ENCODE assay signal across 2 cellular contexts in the genomic region with DNA sequence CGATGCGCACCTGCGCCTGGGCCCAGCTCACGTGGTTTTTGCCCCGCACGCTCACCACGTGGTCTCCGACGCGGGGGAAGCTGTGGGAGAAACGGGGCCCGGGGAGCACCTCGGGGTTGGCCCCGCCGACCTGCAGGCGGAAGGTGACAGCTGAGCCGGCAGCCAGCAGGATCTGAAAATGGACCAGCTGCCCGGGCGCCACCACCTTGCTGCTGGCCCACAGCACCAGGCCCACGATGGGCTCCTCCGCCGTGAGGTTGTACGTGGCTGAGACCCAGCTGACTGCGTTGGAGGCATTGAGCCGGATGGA. TPM values are rescaled to one million over a fixed set of nuclear protein-coding genes. Genes with fewer than 3 reads are reported as not detected.
"Had no signal": no experiment of that assay in that cellular context is flagged by ENCODE, and none has a peak within 500 bp of the region (broad histone marks: within the 10 kb centered on the region; RNA-seq: fewer than 3 reads in every experiment).

No MANE protein-coding gene starts in this region.

RNA-seq across cellular contexts. Expression of gene RAB26, which starts 39.2 kb away (rescaled TPM):
- total RNA-seq: activated B cell treated with CpG ODN at 0.5 μM for 24 hours; T-helper 2 cell treated with Interferon-gamma antibody and Interleukin-4, amounts not matched to agents 100 ng/mL and 5 ng/mL, for 36 hours had no signal
